In the genomic region with DNA sequence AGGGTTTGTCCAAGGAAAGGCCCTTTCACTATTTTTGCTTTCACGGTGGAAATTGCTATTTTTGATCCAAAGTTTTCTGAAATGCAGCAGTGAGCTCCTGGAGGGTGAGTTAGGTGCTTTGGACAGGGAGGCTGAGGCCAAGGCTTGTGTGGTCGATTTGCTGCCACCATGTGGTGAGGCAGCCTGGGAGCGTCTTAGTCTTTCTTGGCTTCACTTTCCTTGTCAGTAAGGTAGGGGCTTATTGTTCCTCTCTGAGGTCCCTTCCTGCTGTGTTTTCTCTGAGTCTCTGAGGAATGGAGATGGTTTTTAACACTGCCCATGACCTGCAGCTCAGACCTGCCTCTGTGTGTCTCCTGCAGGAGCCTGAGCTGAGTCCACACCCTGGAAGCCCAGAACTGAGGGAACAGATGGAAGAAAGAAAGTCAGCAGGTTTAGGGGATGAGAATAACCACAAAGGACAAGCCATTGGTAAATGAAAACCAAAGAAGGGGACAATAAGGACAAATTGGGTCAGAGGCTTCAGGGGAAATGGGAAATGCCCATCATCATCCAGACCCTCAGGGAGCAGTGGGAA, we compare ENCODE assay signal across 8 cellular contexts. TPM values are rescaled to one million over a fixed set of nuclear protein-coding genes. Genes with fewer than 3 reads are reported as not detected.
A peak's percentile ranks its signal among the peaks of the same experiment; 100 is the strongest.
DNase-seq lines count a peak whose midpoint lies in the region; ATAC-seq lines count a peak whose summit lies in the region.

No MANE protein-coding gene starts in this region.

- DNase-seq in NCI-H1436 (lab: John Stamatoyannopoulos, UW) (peak; percentile 41), NCI-H1436 treated with DMSO at 0.1 percent for 48 hours (lab: John Stamatoyannopoulos, UW) (no peak), LoVo (ENCODE audit: low spot score) (peak; percentile 67), iris pigment epithelial cell (ENCODE audit: low read depth) (peak; percentile 65), NCI-H2227 treated with DMSO at 0.1 percent for 48 hours (lab: John Stamatoyannopoulos, UW) (no peak)
- DNase-seq in activated CD8-positive, alpha-beta T cell treated with anti-CD3 and anti-CD28 coated beads, Interleukin-2, amount 10 ng/mL, durations not matched to agents 7 days and 5 days = peak; percentile 69

- H3K4me3 Mint-ChIP-seq in activated CD8-positive, alpha-beta T cell treated with anti-CD3 and anti-CD28 coated beads, Interleukin-2, amount 10 ng/mL, durations not matched to agents 7 days and 5 days = no peak overlapping the region

- peaks cover 5% of the 10 kb centered on the region for H3K4me1 Mint-ChIP-seq in activated CD8-positive, alpha-beta T cell treated with anti-CD3 and anti-CD28 coated beads, Interleukin-2, amount 10 ng/mL, durations not matched to agents 7 days and 5 days (ENCODE audit: low read depth)

- no peak overlapping the region for H3K27ac Mint-ChIP-seq in activated CD8-positive, alpha-beta T cell treated with anti-CD3 and anti-CD28 coated beads, Interleukin-2, amount 10 ng/mL, durations not matched to agents 7 days and 5 days

- no peak for ATAC-seq in activated CD8-positive, alpha-beta T cell treated with anti-CD3 and anti-CD28 coated beads, Interleukin-2, amount 10 ng/mL, durations not matched to agents 7 days and 5 days
- ATAC-seq in GM18517 (IDR thresholded peaks at IDR 0.05; ENCODE audit: unreplicated experiment) (no peak), HG02970 (IDR thresholded peaks at IDR 0.05; ENCODE audit: low FRiP score, unreplicated experiment) (no peak)

- no peaks in the 10 kb centered on the region for H3K9me3 Mint-ChIP-seq in activated CD8-positive, alpha-beta T cell treated with anti-CD3 and anti-CD28 coated beads, Interleukin-2, amount 10 ng/mL, durations not matched to agents 7 days and 5 days (ENCODE audit: insufficient read depth)

- no peaks in the 10 kb centered on the region for H3K36me3 Mint-ChIP-seq in activated CD8-positive, alpha-beta T cell treated with anti-CD3 and anti-CD28 coated beads, Interleukin-2, amount 10 ng/mL, durations not matched to agents 7 days and 5 days (ENCODE audit: low read depth)

- CTCF ChIA-PET in activated CD8-positive, alpha-beta T cell treated with anti-CD3 and anti-CD28 coated beads, Interleukin-2, amount 10 ng/mL, durations not matched to agents 7 days and 5 days (lab: Charles Lee) = interaction anchor here (0.7 to 8.7 kb wide), 10 partner anchors 12 to 177 kb away, joined by 3 to 116 read pairs (median 4); no protein-coding TSS in a partner anchor

- peaks cover 29% of the 10 kb centered on the region for H3K27me3 Mint-ChIP-seq in activated CD8-positive, alpha-beta T cell treated with anti-CD3 and anti-CD28 coated beads, Interleukin-2, amount 10 ng/mL, durations not matched to agents 7 days and 5 days (ENCODE audit: low read depth)

- POLR2A ChIA-PET in activated CD8-positive, alpha-beta T cell treated with anti-CD3 and anti-CD28 coated beads, Interleukin-2, amount 10 ng/mL, durations not matched to agents 7 days and 5 days (lab: Charles Lee) = interaction anchor here (0.6 kb wide), 1 partner anchor 11 kb away, joined by 3 read pairs; no protein-coding TSS in a partner anchor

RNA-seq across cellular contexts. Expression of a gene that starts 20.1 kb away (rescaled TPM):
- total RNA-seq in activated CD8-positive, alpha-beta T cell treated with anti-CD3 and anti-CD28 coated beads, Interleukin-2, amount 10 ng/mL, durations not matched to agents 7 days and 5 days = 100 to 1,000 TPM; 540 to 571 TPM

RNA-seq across cellular contexts. Expression of a gene that starts 23.1 kb away (rescaled TPM):
- total RNA-seq in activated CD8-positive, alpha-beta T cell treated with anti-CD3 and anti-CD28 coated beads, Interleukin-2, amount 10 ng/mL, durations not matched to agents 7 days and 5 days = 100 to 1,000 TPM; 269 to 293 TPM

Comparison
In these comparisons a context has a peak if more than half of its experiments do, and no peak if none do; other contexts are left out.
1. DNase-seq: peak in NCI-H1436 (single experiment), LoVo (single experiment), activated CD8-positive, alpha-beta T cell treated with anti-CD3 and anti-CD28 coated beads, Interleukin-2, amount 10 ng/mL, durations not matched to agents 7 days and 5 days (single experiment) and iris pigment epithelial cell (single experiment); none in NCI-H1436 treated with DMSO at 0.1 percent for 48 hours (single experiment) and NCI-H2227 treated with DMSO at 0.1 percent for 48 hours (single experiment).